Comparison of ENCODE assay signal across 19 cellular contexts in genomic region chr1:207836616-207837352, GRCh38.
A peak's percentile ranks its signal among the peaks of the same experiment; 100 is the strongest.
DNase-seq lines count a peak whose midpoint lies in the region; ATAC-seq and TF ChIP-seq lines count a peak whose summit lies in the region.
"Had no signal": no experiment of that assay in that cellular context is flagged by ENCODE, and none has a peak within 500 bp of the region (broad histone marks: within the 10 kb centered on the region; RNA-seq: fewer than 3 reads in every experiment).

No MANE protein-coding gene starts in this region.

- no peak for TF ChIP-seq POLR2A in thyroid gland (IDR thresholded peaks at IDR 0.05)
- TF ChIP-seq POLR2A in GM18505 (IDR thresholded peaks at IDR 0.05; ENCODE audit: borderline replicate concordance, extremely low read depth, insufficient read depth, insufficient read length) = no peak

- H3K4me3 ChIP-seq in muscle layer of duodenum (ENCODE audit: low read depth in 1 of 2, low read length in 2 of 2) (no peak overlapping the region), thyroid gland (replicated peaks in 1 of 3) (no peak overlapping the region)
- H3K4me3 ChIP-seq: GM23248, PC-9 had no signal

- H3K27ac ChIP-seq in muscle layer of duodenum (ENCODE audit: low read length) (peak overlapping the region; percentile 22), thyroid gland (peak overlapping the region in 2 of 3 donors; percentile 18 to 34)
- H3K27ac ChIP-seq: brain microvascular endothelial cell, GM23248, KMS-11, PC-9 had no signal

- TF ChIP-seq CTCF in thyroid gland (IDR thresholded peaks at IDR 0.05) (no peak), WTC11 (IDR thresholded peaks at IDR 0.05) (no peak)

- H3K36me3 ChIP-seq in muscle layer of duodenum (ENCODE audit: control insufficient read depth in 1 of 2, insufficient read depth in 2 of 2, low read length in 2 of 2) = peaks cover 0 to 5% of the 10 kb centered on the region in 2 donors
- H3K36me3 ChIP-seq in thyroid gland = no peaks in the 10 kb centered on the region
- H3K36me3 ChIP-seq: brain microvascular endothelial cell had no signal

- H3K4me1 Mint-ChIP-seq in central memory CD8-positive, alpha-beta T cell = peaks cover 94% of the 10 kb centered on the region
- no peaks in the 10 kb centered on the region for H3K4me1 Mint-ChIP-seq in WTC11

- 83 to 86% methylated on average over 15 of the region's 15 CpGs for WGBS in thyroid gland, 2 donors

- DNase-seq in activated CD8-positive, alpha-beta memory T cell treated with anti-CD3 and anti-CD28 coated beads, Interleukin-2, amount 50 U/mL, for 48 hours = peak; percentile 44
- no peak for DNase-seq in activated CD8-positive, alpha-beta memory T cell treated with anti-CD3 and anti-CD28 coated beads, Interleukin-2, amount 50 U/mL, for 4 hours
- DNase-seq in central memory CD8-positive, alpha-beta T cell (ENCODE audit: low spot score in 2 of 2) = no peak
- DNase-seq in thyroid gland (no peak), WTC11 (ENCODE audit: low spot score) (no peak), NCI-H774 (lab: John Stamatoyannopoulos, UW) (no peak)
- DNase-seq: ACHN; activated B cell treated with CpG ODN at 0.5 μM for 24 hours; activated effector memory CD4-positive, alpha-beta T cell treated with Interleukin-2 at 50 U/mL for 16 hours; brain microvascular endothelial cell; GM23248; islet precursor cell; NCI-H1436 treated with DMSO at 0.1 percent for 48 hours; NCI-H510A treated with DMSO at 0.1 percent for 48 hours; PC-9; stimulated activated naive CD4-positive, alpha-beta T cell treated with Interleukin-2 at 50 U/mL for 16 hours had no signal

- intact Hi-C loops in thyroid gland (cut with DNase I) = no loop called here

- peak overlapping the region; percentile 99 for H3K27ac Mint-ChIP-seq in central memory CD8-positive, alpha-beta T cell (ENCODE audit: low read depth)
- no peak overlapping the region for H3K27ac Mint-ChIP-seq in WTC11
- H3K27ac Mint-ChIP-seq: activated B cell treated with CpG ODN at 0.5 μM for 24 hours had no signal

- no peaks in the 10 kb centered on the region for H3K27me3 Mint-ChIP-seq in central memory CD8-positive, alpha-beta T cell
- no peaks in the 10 kb centered on the region for H3K27me3 Mint-ChIP-seq in WTC11 (ENCODE audit: low read depth)
- H3K27me3 Mint-ChIP-seq: activated B cell treated with CpG ODN at 0.5 μM for 24 hours had no signal

- H3K27me3 ChIP-seq in muscle layer of duodenum (ENCODE audit: low read depth, low read length) = no peaks in the 10 kb centered on the region
- no peaks in the 10 kb centered on the region for H3K27me3 ChIP-seq in thyroid gland
- H3K27me3 ChIP-seq: brain microvascular endothelial cell had no signal

- no peak for ATAC-seq in central memory CD8-positive, alpha-beta T cell (replicated peaks; ENCODE audit: extremely low read depth, poor library complexity, severe bottlenecking)
- ATAC-seq in WTC11 = no peak
- no peak for ATAC-seq in GM18505 (IDR thresholded peaks at IDR 0.05; ENCODE audit: unreplicated experiment)

- H3K4me1 ChIP-seq in muscle layer of duodenum (ENCODE audit: control insufficient read depth in 1 of 2, insufficient read depth in 2 of 2, low read length in 2 of 2) (peaks cover 13 to 58% of the 10 kb centered on the region in 2 donors), thyroid gland (peaks cover 35 to 55% of the 10 kb centered on the region in 2 donors)

- CTCF ChIA-PET in WTC11 (lab: Charles Lee) = interaction anchor here (2.9 to 5.8 kb wide), 2 partner anchors 33 to 127 kb away, joined by 10 to 24 read pairs; no protein-coding TSS in a partner anchor

- no peaks in the 10 kb centered on the region for H3K9me3 ChIP-seq in muscle layer of duodenum (ENCODE audit: control insufficient read depth in 1 of 2, low read length in 2 of 2)
- no peaks in the 10 kb centered on the region for H3K9me3 ChIP-seq in thyroid gland

- H3K36me3 Mint-ChIP-seq in central memory CD8-positive, alpha-beta T cell (ENCODE audit: insufficient read depth) = peaks cover 10% of the 10 kb centered on the region
- H3K36me3 Mint-ChIP-seq in WTC11 = no peaks in the 10 kb centered on the region

- POLR2A ChIA-PET in WTC11 (lab: Charles Lee) = no interaction called here

- no peaks in the 10 kb centered on the region for H3K9me3 Mint-ChIP-seq in central memory CD8-positive, alpha-beta T cell
- no peaks in the 10 kb centered on the region for H3K9me3 Mint-ChIP-seq in WTC11
- H3K9me3 Mint-ChIP-seq: activated B cell treated with CpG ODN at 0.5 μM for 24 hours had no signal

- peak overlapping the region; percentile 23 for H3K4me3 Mint-ChIP-seq in central memory CD8-positive, alpha-beta T cell
- no peak overlapping the region for H3K4me3 Mint-ChIP-seq in WTC11
- H3K4me3 Mint-ChIP-seq: activated B cell treated with CpG ODN at 0.5 μM for 24 hours had no signal

TF ChIP-seq in WTC11, 78 proteins besides CTCF, POLR2A, EP300 and RAD21:
- TF ChIP-seq TEAD4 (CRISPR knock-in tag; IDR thresholded peaks at IDR 0.05) = no peak
- no peak for TF ChIP-seq E2F4 (CRISPR knock-in tag; IDR thresholded peaks at IDR 0.05; ENCODE audit: borderline replicate concordance, low read depth)
- no peak for TF ChIP-seq TEAD1 (CRISPR knock-in tag; IDR thresholded peaks at IDR 0.05)
- TF ChIP-seq ZNF232 (CRISPR knock-in tag; IDR thresholded peaks at IDR 0.05) = no peak
- TF ChIP-seq FOXP1 (CRISPR knock-in tag; IDR thresholded peaks at IDR 0.05; ENCODE audit: borderline replicate concordance) = no peak
- TF ChIP-seq PREB (CRISPR knock-in tag; IDR thresholded peaks at IDR 0.05; ENCODE audit: borderline replicate concordance) = no peak
- no peak for TF ChIP-seq ZNF121 (CRISPR knock-in tag; IDR thresholded peaks at IDR 0.05)
- TF ChIP-seq ZNF532 (CRISPR knock-in tag; IDR thresholded peaks at IDR 0.05; ENCODE audit: borderline replicate concordance) = no peak
